ENCODE assay signal across 26 cellular contexts in genomic region chr22:43432883-43433415, GRCh38. TPM values are rescaled to one million over a fixed set of nuclear protein-coding genes. Genes with fewer than 3 reads are reported as not detected.
"Had no signal": no experiment of that assay in that cellular context is flagged by ENCODE, and none has a peak within 500 bp of the region (broad histone marks: within the 10 kb centered on the region; RNA-seq: fewer than 3 reads in every experiment).

No MANE protein-coding gene starts in this region.

- H3K4me1 ChIP-seq: Peyer's patch, SJCRH30 had no signal

- H3K4me3 Mint-ChIP-seq: activated CD4-positive, alpha-beta T cell treated with anti-CD3 and anti-CD28 coated beads for 36 hours; activated CD8-positive, alpha-beta T cell treated with anti-CD3 and anti-CD28 coated beads for 36 hours; activated T-cell treated with anti-CD3 and anti-CD28 coated beads, Interleukin-2, amount 50 U/mL, for 72 hours had no signal

- H3K4me2 ChIP-seq: SK-N-SH had no signal

- H3K27me3 ChIP-seq: brain microvascular endothelial cell, Peyer's patch had no signal

- H3K36me3 ChIP-seq: brain microvascular endothelial cell, cardiac muscle cell, Peyer's patch, SJCRH30 had no signal

- H3K9me3 Mint-ChIP-seq: activated CD8-positive, alpha-beta T cell treated with anti-CD3 and anti-CD28 coated beads for 36 hours; activated naive CD4-positive, alpha-beta T cell treated with anti-CD3 and anti-CD28 coated beads, Interleukin-2, amount 50 U/mL, for 72 hours; activated T-cell treated with anti-CD3 and anti-CD28 coated beads, Interleukin-2, amount 50 U/mL, for 72 hours; activated T-helper 2 cell treated with anti-CD3 and anti-CD28 coated beads, Interferon-gamma antibody, Interleukin-2, Interleukin-4, amounts not matched to agents 10 μg/mL and 5 μg/mL and 100 μg/mL, durations not matched to agents 14 hours and 24 hours and 36 hours had no signal

- H3K4me3 ChIP-seq: cardiac muscle cell, K562, Peyer's patch, SJCRH30 had no signal

- DNase-seq: activated CD4-positive, alpha-beta T cell treated with anti-CD3 and anti-CD28 coated beads for 36 hours; activated CD4-positive, alpha-beta T cell treated with anti-CD3 and anti-CD28 coated beads, Interleukin-2, amount 50 U/mL, for 1 hour; activated CD8-positive, alpha-beta memory T cell treated with anti-CD3 and anti-CD28 coated beads, Interleukin-2, amount 50 U/mL, for 4 hours; activated CD8-positive, alpha-beta T cell treated with anti-CD3 and anti-CD28 coated beads for 36 hours; activated T-cell treated with anti-CD3 and anti-CD28 coated beads, Interleukin-2, amount 50 U/mL, for 72 hours; amygdala; brain microvascular endothelial cell; Karpas-422; MM.1S; NCI-H1105; NCI-H1436 treated with DMSO at 0.1 percent for 48 hours; NCI-H187; NCI-H2081; NCI-H524; Peyer's patch; Right ventricle myocardium superior; SJCRH30; SK-N-SH; T-helper 1 cell had no signal

- H3K27ac Mint-ChIP-seq: activated CD4-positive, alpha-beta T cell treated with anti-CD3 and anti-CD28 coated beads for 36 hours; activated CD8-positive, alpha-beta T cell treated with anti-CD3 and anti-CD28 coated beads for 36 hours; activated naive CD4-positive, alpha-beta T cell treated with anti-CD3 and anti-CD28 coated beads, Interleukin-2, amount 50 U/mL, for 72 hours; activated T-cell treated with anti-CD3 and anti-CD28 coated beads, Interleukin-2, amount 50 U/mL, for 72 hours; activated T-helper 2 cell treated with anti-CD3 and anti-CD28 coated beads, Interferon-gamma antibody, Interleukin-2, Interleukin-4, amounts not matched to agents 10 μg/mL and 5 μg/mL and 100 μg/mL, durations not matched to agents 14 hours and 24 hours and 36 hours had no signal

- ATAC-seq: activated CD4-positive, alpha-beta T cell treated with anti-CD3 and anti-CD28 coated beads for 36 hours; activated CD8-positive, alpha-beta T cell treated with anti-CD3 and anti-CD28 coated beads for 36 hours; activated naive CD4-positive, alpha-beta T cell treated with anti-CD3 and anti-CD28 coated beads, Interleukin-2, amount 50 U/mL, for 72 hours; activated T-cell treated with anti-CD3 and anti-CD28 coated beads, Interleukin-2, amount 50 U/mL, for 72 hours; K562 had no signal

- H3K27ac ChIP-seq: brain microvascular endothelial cell, cardiac muscle cell, Peyer's patch, RWPE1, SJCRH30, VCaP had no signal

- H3K9me3 ChIP-seq: Peyer's patch, SJCRH30, SK-N-SH had no signal

- H3K4me1 Mint-ChIP-seq: activated CD4-positive, alpha-beta T cell treated with anti-CD3 and anti-CD28 coated beads for 36 hours had no signal

- H3K36me3 Mint-ChIP-seq: activated naive CD4-positive, alpha-beta T cell treated with anti-CD3 and anti-CD28 coated beads, Interleukin-2, amount 50 U/mL, for 72 hours had no signal

RNA-seq across cellular contexts. Expression of gene MPPED1, which starts 21.1 kb away (rescaled TPM):
- total RNA-seq: activated CD4-positive, alpha-beta T cell treated with anti-CD3 and anti-CD28 coated beads for 36 hours; activated CD8-positive, alpha-beta T cell treated with anti-CD3 and anti-CD28 coated beads for 36 hours; activated naive CD4-positive, alpha-beta T cell treated with anti-CD3 and anti-CD28 coated beads, Interleukin-2, amount 50 U/mL, for 72 hours; activated T-cell treated with anti-CD3 and anti-CD28 coated beads, Interleukin-2, amount 50 U/mL, for 72 hours; activated T-helper 2 cell treated with anti-CD3 and anti-CD28 coated beads, Interferon-gamma antibody, Interleukin-2, Interleukin-4, amounts not matched to agents 10 μg/mL and 5 μg/mL and 100 μg/mL, durations not matched to agents 14 hours and 24 hours and 36 hours; K562; Peyer's patch; Right ventricle myocardium superior; SJCRH30; T-helper 2 cell treated with Interferon-gamma antibody and Interleukin-4, amounts not matched to agents 100 ng/mL and 5 ng/mL, for 36 hours had no signal
